28 cellular contexts compared by ENCODE assay signal in genomic region chr2:118084483-118085089, GRCh38. TPM values are rescaled to one million over a fixed set of nuclear protein-coding genes. Genes with fewer than 3 reads are reported as not detected.
DNase-seq lines count a peak whose midpoint lies in the region; ATAC-seq, FAIRE-seq and TF ChIP-seq lines count a peak whose summit lies in the region.
"Had no signal": no experiment of that assay in that cellular context is flagged by ENCODE, and none has a peak within 500 bp of the region (broad histone marks: within the 10 kb centered on the region; RNA-seq: fewer than 3 reads in every experiment).

No MANE protein-coding gene starts in this region.

- no peak overlapping the region for H3K9ac ChIP-seq in PC-3 (ENCODE audit: low read length)
- H3K9ac ChIP-seq: BLaER1 treated with 17β-estradiol and CSF1 and Interleukin-3, amounts not matched to agents 10 nM and 100 nM had no signal

- H3K9me3 ChIP-seq in PC-3 (ENCODE audit: low read length): no peaks in the 10 kb centered on the region
- H3K9me3 ChIP-seq in pancreas: no peaks in the 10 kb centered on the region
- H3K9me3 ChIP-seq: A549; BLaER1 treated with 17β-estradiol and CSF1 and Interleukin-3, amounts not matched to agents 10 nM and 100 nM; HAP-1; SJCRH30 had no signal

- no peak overlapping the region for H2AFZ ChIP-seq in PC-3 (ENCODE audit: low read length)

- 43 to 44% methylated on average over 5 of the region's 5 CpGs for WGBS in pancreas, 2 donors

- POLR2A ChIA-PET in PC-3 (lab: Charles Lee; ENCODE audit: unreplicated experiment): interaction anchor here (0.7 kb wide), 1 partner anchor 30 kb away, joined by 3 read pairs; no protein-coding TSS in a partner anchor

- no peak overlapping the region for H3K27ac ChIP-seq in PC-3 (ENCODE audit: low read length)
- peak overlapping the region in 3 of 4 donors; percentile 32 to 94 (median 90) for H3K27ac ChIP-seq in pancreas
- H3K27ac ChIP-seq: A549; BLaER1 treated with 17β-estradiol and CSF1 and Interleukin-3, amounts not matched to agents 10 nM and 100 nM; SJCRH30 had no signal

- CTCF ChIA-PET in PC-3 (lab: Charles Lee): no interaction called here

- no peaks in the 10 kb centered on the region for H3F3A ChIP-seq in PC-3 (ENCODE audit: low read length, unreplicated experiment)

- intact Hi-C loops in PC-3 (cut with micrococcal nuclease) (loop anchor here (1.0 to 5.0 kb wide), 3 partner anchors 37 to 100 kb away; no protein-coding TSS in a partner anchor), pancreas (cut with DNase I) (no loop called here)

- TF ChIP-seq CTCF in PC-3 (conservative IDR thresholded peaks at IDR 0.05; ENCODE audit: low read depth, low read length) (no peak), epithelial cell of esophagus (IDR thresholded peaks at IDR 0.05; ENCODE audit: insufficient read depth, low read depth, low read length, missing control alignments) (no peak), pancreas (IDR thresholded peaks at IDR 0.05) (no peak)

- peak; percentile 11 for DNase-seq in PC-3
- peak; percentile 29 for DNase-seq in epithelial cell of esophagus (ENCODE audit: low read depth)
- no peak for DNase-seq in pancreas
- no peak for DNase-seq in SW 1271 (lab: John Stamatoyannopoulos, UW)
- DNase-seq: AML-193; CD4-positive, alpha-beta T cell; DMS79; EL; GDM1; HFFc6; Kasumi-1; NCI-H1092 treated with DMSO at 0.1 percent for 48 hours; NCI-H1436; NCI-H187 treated with DMSO at 0.1 percent for 48 hours; NCI-H524; NCI-H748 treated with DMSO at 0.1 percent for 48 hours; SJCRH30 had no signal

- no peaks in the 10 kb centered on the region for H4K20me1 ChIP-seq in PC-3 (ENCODE audit: low read length)
- H4K20me1 ChIP-seq: BLaER1 treated with 17β-estradiol and CSF1 and Interleukin-3, amounts not matched to agents 10 nM and 100 nM had no signal

- H3K27me3 ChIP-seq in PC-3 (ENCODE audit: low read length) (no peaks in the 10 kb centered on the region), pancreas (no peaks in the 10 kb centered on the region)
- H3K27me3 ChIP-seq: BLaER1 treated with 17β-estradiol and CSF1 and Interleukin-3, amounts not matched to agents 10 nM and 100 nM had no signal

- H3K4me2 ChIP-seq in PC-3 (ENCODE audit: low read length): no peak overlapping the region
- H3K4me2 ChIP-seq: A549; BLaER1 treated with 17β-estradiol and CSF1 and Interleukin-3, amounts not matched to agents 10 nM and 100 nM had no signal

- H3K9me2 ChIP-seq in PC-3 (replicated peaks; ENCODE audit: low read length): no peaks in the 10 kb centered on the region

- ATAC-seq in PC-3 (no peak), pancreas (peak in 1 of 4 donors; percentile 2), HG02623 (IDR thresholded peaks at IDR 0.05; ENCODE audit: unreplicated experiment) (no peak), HG03469 (IDR thresholded peaks at IDR 0.05; ENCODE audit: unreplicated experiment) (no peak), HG03039 (IDR thresholded peaks at IDR 0.05; ENCODE audit: unreplicated experiment) (no peak)
- ATAC-seq: A549, GM12878, K562, Right ventricle myocardium inferior, SK-N-SH treated with all-trans-retinoic acid at 6 μM for 48 hours had no signal

- BruUV-seq in PC-3 (replicated peaks; lab: Mats Ljungman, UMichigan): no TSS peak

- H3K4me3 ChIP-seq in PC-3 (ENCODE audit: low read length) (no peak overlapping the region), epithelial cell of esophagus (ENCODE audit: low read length) (no peak overlapping the region), pancreas (no peak overlapping the region)
- H3K4me3 ChIP-seq: A549; BLaER1 treated with 17β-estradiol and CSF1 and Interleukin-3, amounts not matched to agents 10 nM and 100 nM; GM12878; HAP-1; K562; SJCRH30 had no signal

- H3K4me1 ChIP-seq in PC-3 (ENCODE audit: insufficient read depth, low read length) (peaks cover 28% of the 10 kb centered on the region), pancreas (peaks cover 22 to 34% (median 26%) of the 10 kb centered on the region in 3 donors)
- H3K4me1 ChIP-seq: SJCRH30 had no signal

- FAIRE-seq in pancreas (lab: Jason Lieb, UNC): no peak
- FAIRE-seq: A549, GM12878, GM19239, K562 had no signal

- H3K79me2 ChIP-seq in PC-3 (ENCODE audit: low read length): peaks cover 13% of the 10 kb centered on the region

- H3K36me3 ChIP-seq in PC-3 (ENCODE audit: low read depth, low read length) (no peaks in the 10 kb centered on the region), pancreas (no peaks in the 10 kb centered on the region)
- H3K36me3 ChIP-seq: BLaER1 treated with 17β-estradiol and CSF1 and Interleukin-3, amounts not matched to agents 10 nM and 100 nM; HAP-1; SJCRH30 had no signal

RNA-seq across cellular contexts. Expression of gene INSIG2, which starts 3.7 kb away (rescaled TPM):
- total RNA-seq in PC-3 (2014; rRNA removed): 7.4 and 8.5 TPM in 2 replicates
- 10 to 100 TPM in 5 of 6 donors, 1 to 10 TPM in 1; 8.2 to 23.0 (median 14.2) TPM for total RNA-seq in pancreas
- 10 to 100 TPM in 1 of 2 donors, 1 to 10 TPM in 1; 7.9 to 15.6 TPM for polyA plus RNA-seq in pancreas

Comparison
In these comparisons a context has a peak if more than half of its experiments do, and no peak if none do; other contexts are left out.
1. DNase-seq: peak in PC-3 (single experiment) and epithelial cell of esophagus (single experiment); none in pancreas (0 of 6) and SW 1271 (0 of 2).